ENCODE assay signal across 11 cellular contexts in genomic region chr6:43698584-43699349, GRCh38. TPM values are rescaled to one million over a fixed set of nuclear protein-coding genes. Genes with fewer than 3 reads are reported as not detected.
A peak's percentile ranks its signal among the peaks of the same experiment; 100 is the strongest.
DNase-seq lines count a peak whose midpoint lies in the region; ATAC-seq, FAIRE-seq and TF ChIP-seq lines count a peak whose summit lies in the region.
"Had no signal": no experiment of that assay in that cellular context is flagged by ENCODE, and none has a peak within 500 bp of the region (broad histone marks: within the 10 kb centered on the region; RNA-seq: fewer than 3 reads in every experiment).

No MANE protein-coding gene starts in this region.

- H2BK15ac ChIP-seq in H9 (ENCODE audit: low read depth, low read length) = no peak overlapping the region

- no peak for FAIRE-seq in RCC 7860 (lab: Jason Lieb, UNC)

- no peak overlapping the region for H2AK5ac ChIP-seq in H9 (ENCODE audit: insufficient read length, low read length)

- no peak overlapping the region for H4K5ac ChIP-seq in H9 (ENCODE audit: insufficient read length, low read depth, low read length)

- no peak overlapping the region for H4K8ac ChIP-seq in H9 (replicated peaks; ENCODE audit: insufficient read length, low read depth, low read length)

- no peaks in the 10 kb centered on the region for H3K9me3 Mint-ChIP-seq in H9
- H3K9me3 Mint-ChIP-seq in activated naive CD4-positive, alpha-beta T cell treated with anti-CD3 and anti-CD28 coated beads, Interleukin-2, amount 10 ng/mL, durations not matched to agents 7 days and 5 days = no peaks in the 10 kb centered on the region
- peaks cover 0 to 2% (median 0%) of the 10 kb centered on the region in 7 donors for H3K9me3 Mint-ChIP-seq in CD14-positive monocyte
- H3K9me3 Mint-ChIP-seq: activated naive CD8-positive, alpha-beta T cell treated with anti-CD3 and anti-CD28 coated beads, Interleukin-2, amount 50 U/mL, for 24 hours had no signal

- no peak for ATAC-seq in left cardiac atrium
- ATAC-seq: activated naive CD8-positive, alpha-beta T cell treated with anti-CD3 and anti-CD28 coated beads, Interleukin-2, amount 50 U/mL, for 24 hours had no signal

- no peak overlapping the region for H3K27ac ChIP-seq in H9 (ENCODE audit: insufficient read length, low read depth, low read length)
- H3K27ac ChIP-seq: SK-N-MC had no signal

- peaks cover 27% of the 10 kb centered on the region; the same call in 1 of the 2 replicates for H3K4me1 ChIP-seq in H9 (ENCODE audit: insufficient read depth, low read length)

- no peaks in the 10 kb centered on the region for H3K27me3 Mint-ChIP-seq in H9 (ENCODE audit: low read depth)
- peaks cover 74% of the 10 kb centered on the region for H3K27me3 Mint-ChIP-seq in activated naive CD4-positive, alpha-beta T cell treated with anti-CD3 and anti-CD28 coated beads, Interleukin-2, amount 10 ng/mL, durations not matched to agents 7 days and 5 days
- peaks cover 7 to 28% (median 23%) of the 10 kb centered on the region in 3 donors for H3K27me3 Mint-ChIP-seq in CD14-positive monocyte (ENCODE audit: low read depth in 3 of 3)

- no peak overlapping the region for H3K4me3 ChIP-seq in skeletal muscle cell (ENCODE audit: low read depth, low read length)
- H3K4me3 ChIP-seq: lung, SK-N-MC had no signal

- H3K4ac ChIP-seq in H9 (ENCODE audit: low read depth, low read length) = no peak overlapping the region

- no peaks in the 10 kb centered on the region for H3K27me3 ChIP-seq in H9 (ENCODE audit: insufficient read depth, low read length)

- H4K20me1 ChIP-seq in H9 (ENCODE audit: control insufficient read depth, insufficient read depth, insufficient read length) = no peaks in the 10 kb centered on the region

- H2AFZ ChIP-seq in H9 (ENCODE audit: low read length) = no peak overlapping the region

- H3K23me2 ChIP-seq in H9 (ENCODE audit: insufficient read length, low read depth, low read length, poor library complexity, severe bottlenecking) = no peaks in the 10 kb centered on the region

- peak overlapping the region; percentile 33 for H3K18ac ChIP-seq in H9 (ENCODE audit: insufficient read length, low read depth, low read length)

- H3K14ac ChIP-seq in H9 (ENCODE audit: insufficient read depth, low read length) = no peak overlapping the region; the same call in 1 of the 2 replicates

- no peak for DNase-seq in H9
- DNase-seq in RCC 7860 (ENCODE audit: low spot score) = peak; percentile 28
- DNase-seq in left cardiac atrium = peak; percentile 77
- peak; percentile 29 for DNase-seq in skeletal muscle cell (ENCODE audit: low read depth)
- DNase-seq in occipital lobe (lab: John Stamatoyannopoulos, UW) = no peak
- DNase-seq in activated naive CD4-positive, alpha-beta T cell treated with anti-CD3 and anti-CD28 coated beads, Interleukin-2, amount 10 ng/mL, durations not matched to agents 7 days and 5 days = no peak
- no peak for DNase-seq in KBM-7
- DNase-seq in CD14-positive monocyte (ENCODE audit: low spot score) = no peak
- DNase-seq: activated naive CD8-positive, alpha-beta T cell treated with anti-CD3 and anti-CD28 coated beads, Interleukin-2, amount 50 U/mL, for 24 hours had no signal

- intact Hi-C loops in left cardiac atrium (cut with DNase I) = no loop called here
- intact Hi-C loops in CD14-positive monocyte (cut with micrococcal nuclease) = no loop called here

- in situ Hi-C loops in KBM-7 (cut with MboI; ENCODE audit: low pct_unique_long_range_greater_than_20kb, low sequenced_read_pairs) = no loop called here

- no peak overlapping the region for H3K23ac ChIP-seq in H9 (ENCODE audit: insufficient read length, low read depth, low read length)

- no peak overlapping the region for H3K56ac ChIP-seq in H9 (ENCODE audit: insufficient read length, low read depth, low read length)

- no peaks in the 10 kb centered on the region for H3K79me2 ChIP-seq in H9 (ENCODE audit: insufficient read depth, low read length)

- no peak overlapping the region for H3K9ac ChIP-seq in H9 (ENCODE audit: extremely low read depth, insufficient read length, low read length)

- CTCF ChIA-PET in activated naive CD4-positive, alpha-beta T cell treated with anti-CD3 and anti-CD28 coated beads, Interleukin-2, amount 10 ng/mL, durations not matched to agents 7 days and 5 days (lab: Charles Lee) = interaction anchor here (1.2 kb wide), 1 partner anchor 75 kb away, joined by 4 read pairs; no protein-coding TSS in a partner anchor

- H3K4me1 Mint-ChIP-seq in H9 = peaks cover 61 to 70% of the 10 kb centered on the region in 2 experiments
- H3K4me1 Mint-ChIP-seq in activated naive CD4-positive, alpha-beta T cell treated with anti-CD3 and anti-CD28 coated beads, Interleukin-2, amount 10 ng/mL, durations not matched to agents 7 days and 5 days = no peaks in the 10 kb centered on the region
- H3K4me1 Mint-ChIP-seq in CD14-positive monocyte = peaks cover 21% of the 10 kb centered on the region

- no peak overlapping the region for H3T11ph ChIP-seq in H9 (ENCODE audit: low read length)

- no peaks in the 10 kb centered on the region for H3K9me3 ChIP-seq in H9 (ENCODE audit: control insufficient read depth, low read depth, low read length)

- H2BK120ac ChIP-seq in H9 (ENCODE audit: low read depth, low read length, poor library complexity, severe bottlenecking) = no peak overlapping the region

- H3K27ac Mint-ChIP-seq in H9 (peak overlapping the region in 1 of 3 experiments; percentile 94; a peak in 3 of 7 replicates), CD14-positive monocyte (no peak overlapping the region)
- H3K27ac Mint-ChIP-seq in activated naive CD4-positive, alpha-beta T cell treated with anti-CD3 and anti-CD28 coated beads, Interleukin-2, amount 10 ng/mL, durations not matched to agents 7 days and 5 days = no peak overlapping the region
- H3K27ac Mint-ChIP-seq: activated naive CD8-positive, alpha-beta T cell treated with anti-CD3 and anti-CD28 coated beads, Interleukin-2, amount 50 U/mL, for 24 hours had no signal

- no peak overlapping the region for H2BK20ac ChIP-seq in H9 (ENCODE audit: low read depth, low read length, poor library complexity, severe bottlenecking)

- WGBS in H9 (ENCODE audit: extremely low coverage, insufficient read length, low lambda C conversion rate) = no CpG with 5 or more reads among the region's 8 CpGs

- no peak overlapping the region for H2BK5ac ChIP-seq in H9 (ENCODE audit: insufficient read length, low read length)

- H3K4me3 Mint-ChIP-seq in H9 (peak overlapping the region in 1 of 2 experiments; percentile 60; a peak in 3 of 5 replicates), CD14-positive monocyte (peak overlapping the region in 1 of 2 donors; percentile 39)
- no peak overlapping the region for H3K4me3 Mint-ChIP-seq in activated naive CD4-positive, alpha-beta T cell treated with anti-CD3 and anti-CD28 coated beads, Interleukin-2, amount 10 ng/mL, durations not matched to agents 7 days and 5 days
- H3K4me3 Mint-ChIP-seq: activated naive CD8-positive, alpha-beta T cell treated with anti-CD3 and anti-CD28 coated beads, Interleukin-2, amount 50 U/mL, for 24 hours had no signal

- H3K4me2 ChIP-seq in H9 (ENCODE audit: insufficient read depth, insufficient read length, low read length) = no peak overlapping the region

- H4K91ac ChIP-seq in H9 (ENCODE audit: insufficient read length, low read depth, low read length) = no peak overlapping the region

- no peaks in the 10 kb centered on the region for H3K79me1 ChIP-seq in H9 (ENCODE audit: insufficient read depth, low read depth, low read length, poor library complexity, severe bottlenecking)

- H2BK12ac ChIP-seq in H9 (ENCODE audit: insufficient read length, low read depth, low read length) = no peak overlapping the region

- H3K36me3 Mint-ChIP-seq in H9 (ENCODE audit: insufficient read depth in 1 of 3, low read depth in 3 of 3) (no peaks in the 10 kb centered on the region), CD14-positive monocyte (no peaks in the 10 kb centered on the region)
- H3K36me3 Mint-ChIP-seq in activated naive CD4-positive, alpha-beta T cell treated with anti-CD3 and anti-CD28 coated beads, Interleukin-2, amount 10 ng/mL, durations not matched to agents 7 days and 5 days = no peaks in the 10 kb centered on the region

- no peak for TF ChIP-seq CTCF in H9 (conservative IDR thresholded peaks at IDR 0.05)
- TF ChIP-seq CTCF in CD14-positive monocyte (IDR thresholded peaks at IDR 0.05) = no peak

RNA-seq across cellular contexts. Expression of gene MRPS18A, which starts 11.2 kb away (rescaled TPM):
- 65.1 and 67.3 TPM in 2 replicates for total RNA-seq in H9 (2021)
- total RNA-seq in left cardiac atrium = 10 to 100 TPM; 34.8 to 36.5 TPM
- total RNA-seq in occipital lobe = 11.7 TPM
- 10 to 100 TPM; 41.4 to 45.3 TPM for polyA plus RNA-seq in CD14-positive monocyte

RNA-seq across cellular contexts. Expression of gene RSPH9, which starts 53.9 kb away (rescaled TPM):
- total RNA-seq in H9 (2021) (0.39 and 0.50 TPM in 2 replicates), left cardiac atrium (under 1 TPM; 0.21 to 0.24 TPM), occipital lobe (6.2 TPM)
- under 1 TPM; 0.13 to 0.52 TPM for polyA plus RNA-seq in CD14-positive monocyte

Comparison
In these comparisons a context has a peak if more than half of its experiments do, and no peak if none do; other contexts are left out.
1. DNase-seq: peak in RCC 7860 (single experiment), left cardiac atrium (single experiment) and skeletal muscle cell (single experiment); none in H9 (single experiment), occipital lobe (single experiment), activated naive CD4-positive, alpha-beta T cell treated with anti-CD3 and anti-CD28 coated beads, Interleukin-2, amount 10 ng/mL, durations not matched to agents 7 days and 5 days (single experiment), KBM-7 (single experiment) and CD14-positive monocyte (single experiment).